Comparison of ENCODE assay signal across 28 cellular contexts in genomic region chr12:27680638-27681037, GRCh38. TPM values are rescaled to one million over a fixed set of nuclear protein-coding genes. Genes with fewer than 3 reads are reported as not detected.
"Had no signal": no experiment of that assay in that cellular context is flagged by ENCODE, and none has a peak within 500 bp of the region (broad histone marks: within the 10 kb centered on the region; RNA-seq: fewer than 3 reads in every experiment).

No MANE protein-coding gene starts in this region.

- FAIRE-seq: urothelium cell line had no signal

- H3K27me3 ChIP-seq: neural progenitor cell, ovary, right lobe of liver, sigmoid colon, spleen, suprapubic skin, testis, tibial artery, upper lobe of left lung, vagina had no signal

- DNase-seq: naive thymus-derived CD4-positive, alpha-beta T cell; natural killer cell; occipital lobe; ovary; posterior cingulate gyrus; psoas muscle; right cardiac atrium; right lobe of liver; sigmoid colon; spleen; stimulated activated CD4-positive, alpha-beta T cell treated with anti-CD3 and anti-CD28 coated beads, Interleukin-12 subunit alpha, Interleukin-12 subunit beta, amount 100 ng/mL, for 4 hours; stimulated activated CD4-positive, alpha-beta T cell treated with anti-CD3 and anti-CD28 coated beads, Interleukin-1b, Interleukin-23, amount 100 ng/mL, for 48 hours; stimulated activated CD4-positive, alpha-beta T cell treated with anti-CD3 and anti-CD28 coated beads, Interleukin-4, amount 100 ng/mL, for 1 hour; stimulated activated CD4-positive, alpha-beta T cell treated with anti-CD3 and anti-CD28 coated beads, Interleukin-4, amount 100 ng/mL, for 4 hours; stimulated activated CD8-positive, alpha-beta memory T cell treated with anti-CD3 and anti-CD28 coated beads, Interleukin-4, amount 100 ng/mL, for 48 hours; stimulated activated naive CD4-positive, alpha-beta T cell; substantia nigra; testis; tibial artery; trophoblast cell; upper lobe of left lung had no signal

- H3K4me1 ChIP-seq: neural progenitor cell, parathyroid adenoma, psoas muscle, right lobe of liver, sigmoid colon, spleen, suprapubic skin, testis, tibial artery, upper lobe of left lung, vagina had no signal

- H3K36me3 ChIP-seq: neural progenitor cell, ovary had no signal

- H3K4me3 ChIP-seq: neural progenitor cell, ovary, psoas muscle, right lobe of liver, sigmoid colon, smooth muscle cell, spleen, suprapubic skin, testis, tibial artery, upper lobe of left lung, vagina had no signal

- ATAC-seq: naive thymus-derived CD4-positive, alpha-beta T cell; psoas muscle; right cardiac atrium; right lobe of liver; stimulated activated memory B cell treated with anti-CD40 and anti-IgM and Interleukin-4, amounts not matched to agents 10 μg/mL and 1 μg/mL and 100 μg/mL, for 72 hours had no signal

- H3K9me3 ChIP-seq: ovary, psoas muscle, right lobe of liver, sigmoid colon, spleen, suprapubic skin, testis, tibial artery, upper lobe of left lung, vagina had no signal

- H3K27ac ChIP-seq: neural progenitor cell, ovary, parathyroid adenoma, psoas muscle, right lobe of liver, sigmoid colon, spleen, suprapubic skin, testis, tibial artery, upper lobe of left lung, vagina had no signal

RNA-seq across cellular contexts. Expression of gene REP15, which starts 15.6 kb away (rescaled TPM):
- total RNA-seq: natural killer cell, vagina had no signal
- polyA plus RNA-seq: naive thymus-derived CD4-positive, alpha-beta T cell had no signal
